Comparison of ENCODE assay signal across 23 cellular contexts in the genomic region with DNA sequence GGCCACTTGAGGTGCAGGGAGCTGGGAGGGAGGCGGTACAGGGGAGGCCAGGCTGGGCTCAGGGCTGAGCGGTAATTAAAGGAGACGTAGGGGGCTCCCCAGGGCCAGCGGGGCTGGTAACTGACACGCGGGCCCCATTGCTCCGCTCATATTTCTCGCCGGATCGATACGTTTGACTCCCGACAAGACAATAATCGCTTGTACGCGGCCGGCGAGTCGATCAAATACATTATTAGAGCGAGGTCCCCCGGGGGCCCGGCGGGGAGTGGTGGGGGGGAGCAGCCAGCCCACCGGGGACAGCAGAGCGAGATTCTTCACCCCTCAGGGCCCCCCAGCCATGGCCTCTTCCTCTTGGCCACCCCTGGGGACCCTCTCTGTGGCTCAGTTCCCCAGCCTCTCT. TPM values are rescaled to one million over a fixed set of nuclear protein-coding genes. Genes with fewer than 3 reads are reported as not detected.
A peak's percentile ranks its signal among the peaks of the same experiment; 100 is the strongest.
DNase-seq lines count a peak whose midpoint lies in the region; ATAC-seq and TF ChIP-seq lines count a peak whose summit lies in the region.
"Had no signal": no experiment of that assay in that cellular context is flagged by ENCODE, and none has a peak within 500 bp of the region (broad histone marks: within the 10 kb centered on the region; RNA-seq: fewer than 3 reads in every experiment).

No MANE protein-coding gene starts in this region.

- peak overlapping the region; percentile 49 for H3K4me3 ChIP-seq in BLaER1
- H3K4me3 ChIP-seq in CD8-positive, alpha-beta memory T cell (ENCODE audit: low read length), result no peak overlapping the region
- peak overlapping the region; percentile 77 for H3K4me3 ChIP-seq in OCI-LY1 (ENCODE audit: low read depth, low read length, poor library complexity, severe bottlenecking)
- H3K4me3 ChIP-seq: A549, PC-9 had no signal

- no peaks in the 10 kb centered on the region for H3K9me3 ChIP-seq in BLaER1
- no peaks in the 10 kb centered on the region for H3K9me3 ChIP-seq in CD8-positive, alpha-beta memory T cell (ENCODE audit: low read length)
- no peaks in the 10 kb centered on the region for H3K9me3 ChIP-seq in OCI-LY1 (ENCODE audit: low read length)
- H3K9me3 ChIP-seq: A549, BE2C had no signal

- no peak for DNase-seq in CD8-positive, alpha-beta memory T cell
- DNase-seq in glutamatergic neuron, result no peak
- no peak for DNase-seq in NCI-H510A treated with DMSO at 0.1 percent for 48 hours (lab: John Stamatoyannopoulos, UW)
- no peak for DNase-seq in NCI-H526 treated with DMSO at 0.1 percent for 48 hours (lab: John Stamatoyannopoulos, UW)
- no peak for DNase-seq in OCI-M1 (lab: John Stamatoyannopoulos, UW)
- DNase-seq: BE2C; CD8-positive, alpha-beta T cell; DMS53; EL; KBM-7; NCI-H1092 treated with DMSO at 0.1 percent for 48 hours; NCI-H146; NCI-H2029; NCI-H526; PC-9; RPMI8226; SHP77 treated with DMSO at 0.1 percent for 48 hours; T-cell had no signal

- H3K4me3 Mint-ChIP-seq in CD8-positive, alpha-beta memory T cell, result peak overlapping the region in 1 of 7 donors; percentile 58
- H3K4me3 Mint-ChIP-seq in glutamatergic neuron (ENCODE audit: unreplicated experiment), result peak overlapping the region; percentile 83
- H3K4me3 Mint-ChIP-seq: CD8-positive, alpha-beta T cell had no signal

- CTCF ChIA-PET in CD8-positive, alpha-beta memory T cell (lab: Charles Lee), result interaction anchor here (0.9 to 6.2 kb wide), 6 partner anchors 25 to 304 kb away, joined by 3 to 46 read pairs (median 3); no protein-coding TSS in a partner anchor

- H3K27me3 Mint-ChIP-seq in CD8-positive, alpha-beta memory T cell, result no peaks in the 10 kb centered on the region
- peaks cover 26% of the 10 kb centered on the region for H3K27me3 Mint-ChIP-seq in glutamatergic neuron (ENCODE audit: unreplicated experiment)
- H3K27me3 Mint-ChIP-seq: T-cell had no signal

- H3K9me2 ChIP-seq in OCI-LY1 (ENCODE audit: low read depth, low read length), result no peaks in the 10 kb centered on the region

- POLR2A ChIA-PET in CD8-positive, alpha-beta memory T cell (lab: Charles Lee), result no interaction called here

- H3K27ac ChIP-seq in BLaER1, result peak overlapping the region; percentile 19; the same call in 1 of the 2 replicates
- no peak overlapping the region for H3K27ac ChIP-seq in CD8-positive, alpha-beta memory T cell (ENCODE audit: low read depth, low read length)
- peak overlapping the region; percentile 72 for H3K27ac ChIP-seq in OCI-LY1 (ENCODE audit: low read depth, low read length, poor library complexity, severe bottlenecking)
- H3K27ac ChIP-seq: A549, PC-9 had no signal

- peaks cover 0 to 31% (median 7%) of the 10 kb centered on the region in 3 donors for H3K36me3 Mint-ChIP-seq in CD8-positive, alpha-beta memory T cell
- H3K36me3 Mint-ChIP-seq in glutamatergic neuron (ENCODE audit: unreplicated experiment), result peaks cover 10% of the 10 kb centered on the region

- H3K4me2 ChIP-seq in BLaER1 (peak overlapping the region; percentile 96), OCI-LY1 (ENCODE audit: low read length) (peak overlapping the region; percentile 95; the same call in 1 of the 2 replicates)
- H3K4me2 ChIP-seq: A549, PC-9 had no signal

- TF ChIP-seq CTCF in OCI-LY1 (IDR thresholded peaks at IDR 0.05; ENCODE audit: low read length) (no peak), glutamatergic neuron (IDR thresholded peaks at IDR 0.05; ENCODE audit: partially characterized antibody, unreplicated experiment) (no peak)

- H3K36me3 ChIP-seq in BLaER1, result no peaks in the 10 kb centered on the region
- no peaks in the 10 kb centered on the region for H3K36me3 ChIP-seq in CD8-positive, alpha-beta memory T cell (ENCODE audit: insufficient read depth, low read length)
- H3K36me3 ChIP-seq in OCI-LY1 (ENCODE audit: insufficient read depth, low read length), result no peaks in the 10 kb centered on the region
- H3K36me3 ChIP-seq: BE2C had no signal

- no peaks in the 10 kb centered on the region; the same call in 1 of the 2 replicates for H3F3A ChIP-seq in OCI-LY1 (ENCODE audit: insufficient read depth, low read length)

- H3K9ac ChIP-seq in BLaER1 (peak overlapping the region; percentile 60), OCI-LY1 (ENCODE audit: low read length) (peak overlapping the region; percentile 34; the same call in 1 of the 2 replicates)

- H2AFZ ChIP-seq in OCI-LY1 (ENCODE audit: low read length), result no peak overlapping the region
- H2AFZ ChIP-seq: PC-9 had no signal

- H3K4me1 ChIP-seq in BLaER1 (peaks cover 70% of the 10 kb centered on the region), OCI-LY1 (ENCODE audit: insufficient read depth, low read length, severe bottlenecking) (peaks cover 62% of the 10 kb centered on the region)
- H3K4me1 ChIP-seq in CD8-positive, alpha-beta memory T cell (ENCODE audit: insufficient read depth, low read length), result peaks cover 42% of the 10 kb centered on the region
- H3K4me1 ChIP-seq: BE2C had no signal

- no peaks in the 10 kb centered on the region for H3K27me3 ChIP-seq in BLaER1
- H3K27me3 ChIP-seq in CD8-positive, alpha-beta memory T cell (ENCODE audit: insufficient read depth, low read length, poor library complexity, severe bottlenecking), result no peaks in the 10 kb centered on the region
- no peaks in the 10 kb centered on the region for H3K27me3 ChIP-seq in OCI-LY1 (ENCODE audit: insufficient read depth, low read length)

- H3K9me3 Mint-ChIP-seq in CD8-positive, alpha-beta memory T cell, result no peaks in the 10 kb centered on the region
- H3K9me3 Mint-ChIP-seq in glutamatergic neuron (ENCODE audit: unreplicated experiment), result peaks cover 17% of the 10 kb centered on the region
- H3K9me3 Mint-ChIP-seq: CD8-positive, alpha-beta T cell; T-cell had no signal

- peaks cover under 1% of the 10 kb centered on the region; the same call in 1 of the 2 replicates for H4K20me1 ChIP-seq in BLaER1
- H4K20me1 ChIP-seq in OCI-LY1 (ENCODE audit: insufficient read depth, low read length), result no peaks in the 10 kb centered on the region

- peak overlapping the region in 5 of 8 donors; percentile 38 to 72 (median 46) for H3K27ac Mint-ChIP-seq in CD8-positive, alpha-beta memory T cell
- H3K27ac Mint-ChIP-seq in glutamatergic neuron (ENCODE audit: unreplicated experiment), result no peak overlapping the region
- H3K27ac Mint-ChIP-seq: CD8-positive, alpha-beta T cell had no signal

- 0 out of 2 replicates have a peak, but pooled peaks cover 6% of the 10 kb centered on the region for H3K79me2 ChIP-seq in OCI-LY1 (ENCODE audit: insufficient read depth, low read length)

- ATAC-seq in HG02884 (IDR thresholded peaks at IDR 0.05; ENCODE audit: unreplicated experiment), result no peak
- ATAC-seq: A549; CD8-positive, alpha-beta T cell; SK-N-SH treated with all-trans-retinoic acid at 6 μM for 48 hours; T-cell had no signal

- H3K4me1 Mint-ChIP-seq in CD8-positive, alpha-beta memory T cell, result peaks cover 47 to 64% (median 50%) of the 10 kb centered on the region in 3 donors
- peaks cover 28% of the 10 kb centered on the region for H3K4me1 Mint-ChIP-seq in glutamatergic neuron (ENCODE audit: low read depth, unreplicated experiment)

RNA-seq across cellular contexts. Expression of a gene that starts 2.4 kb away (rescaled TPM):
- total RNA-seq in CD8-positive, alpha-beta memory T cell, result 10 to 100 TPM; 46.7 to 47.9 TPM
- polyA plus RNA-seq in CD8-positive, alpha-beta memory T cell, result 8.5 TPM
- 53.4 TPM for total RNA-seq in glutamatergic neuron (ENCODE audit: unreplicated experiment)

RNA-seq across cellular contexts. Expression of a gene that starts 58.7 kb away (rescaled TPM):
- total RNA-seq in CD8-positive, alpha-beta memory T cell, result 10 to 100 TPM; 18.8 to 21.9 TPM
- 24.9 TPM for polyA plus RNA-seq in CD8-positive, alpha-beta memory T cell
- total RNA-seq in glutamatergic neuron (ENCODE audit: unreplicated experiment), result 24.1 TPM
